In the genomic region with DNA sequence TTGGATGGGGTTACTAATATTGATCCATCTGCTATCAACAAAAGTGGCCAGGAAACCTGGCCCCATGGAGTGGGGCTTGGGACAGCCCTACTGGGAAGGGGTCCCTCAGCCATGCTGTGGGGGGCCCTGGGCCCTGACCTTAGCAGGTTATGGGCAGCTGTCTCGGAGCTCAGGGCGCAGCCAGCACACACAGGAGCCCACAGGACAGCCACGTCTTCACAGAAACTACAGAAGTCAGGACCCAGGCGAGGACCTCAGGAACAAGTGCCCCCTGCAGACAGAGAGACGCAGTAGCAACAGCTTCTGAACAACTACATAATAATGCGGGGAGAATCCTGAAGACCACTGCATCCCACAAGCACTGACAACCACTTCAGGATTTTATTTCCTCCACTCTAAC, we compare ENCODE assay signal across 12 cellular contexts. TPM values are rescaled to one million over a fixed set of nuclear protein-coding genes. Genes with fewer than 3 reads are reported as not detected.
DNase-seq lines count a peak whose midpoint lies in the region; ATAC-seq and TF ChIP-seq lines count a peak whose summit lies in the region.
"Had no signal": no experiment of that assay in that cellular context is flagged by ENCODE, and none has a peak within 500 bp of the region (broad histone marks: within the 10 kb centered on the region; RNA-seq: fewer than 3 reads in every experiment).

No MANE protein-coding gene starts in this region.

- H3K9me3 ChIP-seq in GM23248 (ENCODE audit: low read depth) (no peaks in the 10 kb centered on the region), Panc1 (ENCODE audit: control insufficient read depth, insufficient read depth, low read depth, low read length) (no peaks in the 10 kb centered on the region), mesenchymal stem cell (ENCODE audit: control insufficient read depth, low read length) (no peaks in the 10 kb centered on the region), thyroid gland (no peaks in the 10 kb centered on the region)
- H3K9me3 ChIP-seq: testis had no signal

- no peak overlapping the region for H3K18ac ChIP-seq in mesenchymal stem cell (ENCODE audit: low read depth in 1 of 2, low read length in 2 of 2)

- H4K20me1 ChIP-seq in GM23248 (ENCODE audit: insufficient read depth), result no peaks in the 10 kb centered on the region; the same call in 1 of the 2 replicates

- H3K4me2 ChIP-seq in GM23248 (ENCODE audit: unreplicated experiment) (no peak overlapping the region), mesenchymal stem cell (ENCODE audit: low read length, poor library complexity, severe bottlenecking) (no peak overlapping the region)

- no TSS peak for BruUV-seq in Panc1 (replicated peaks; lab: Mats Ljungman, UMichigan)

- H3K4me3 ChIP-seq in GM23248 (no peak overlapping the region), Panc1 (ENCODE audit: low read depth in 2 of 2, low read length in 2 of 2) (no peak overlapping the region), mesenchymal stem cell (ENCODE audit: insufficient read depth in 1 of 2, low read depth in 1 of 2, low read length in 2 of 2) (no peak overlapping the region), thyroid gland (replicated peaks in 1 of 3) (no peak overlapping the region)
- H3K4me3 ChIP-seq: testis had no signal

- H3F3A ChIP-seq in GM23248 (ENCODE audit: insufficient read depth), result peaks cover 19% of the 10 kb centered on the region

- H4K91ac ChIP-seq in mesenchymal stem cell (ENCODE audit: low read length), result no peak overlapping the region

- H2AFZ ChIP-seq in GM23248 (no peak overlapping the region), mesenchymal stem cell (ENCODE audit: low read depth, low read length) (no peak overlapping the region)
- H2AFZ ChIP-seq: parathyroid adenoma had no signal

- ATAC-seq in Panc1 (peak; percentile 53; the same call in 1 of the 2 replicates), HG03378 (IDR thresholded peaks at IDR 0.05; ENCODE audit: unreplicated experiment) (no peak)

- no peak overlapping the region for H3K23ac ChIP-seq in mesenchymal stem cell (ENCODE audit: low read length in 2 of 2)

- CTCF ChIA-PET in Panc1 (lab: Charles Lee), result interaction anchor here (0.5 kb wide), 1 partner anchor 70 kb away, joined by 3 read pairs; no protein-coding TSS in a partner anchor

- POLR2A ChIA-PET in Panc1 (lab: Charles Lee), result no interaction called here

- no peaks in the 10 kb centered on the region for H3K4me1 ChIP-seq in GM23248 (ENCODE audit: insufficient read depth)
- H3K4me1 ChIP-seq in Panc1 (ENCODE audit: control insufficient read depth, insufficient read depth, low read length), result no peaks in the 10 kb centered on the region
- H3K4me1 ChIP-seq in mesenchymal stem cell (ENCODE audit: control insufficient read depth, insufficient read depth, low read depth, low read length), result no peaks in the 10 kb centered on the region
- H3K4me1 ChIP-seq in thyroid gland, result peaks cover 0 to 3% of the 10 kb centered on the region in 2 donors
- H3K4me1 ChIP-seq: parathyroid adenoma, testis had no signal

- H3K27me3 ChIP-seq in GM23248 (replicated peaks; ENCODE audit: insufficient read depth) (no peaks in the 10 kb centered on the region), Panc1 (ENCODE audit: control insufficient read depth, insufficient read depth, low read length) (no peaks in the 10 kb centered on the region), mesenchymal stem cell (ENCODE audit: control insufficient read depth in 1 of 2, insufficient read depth in 1 of 2, low read length in 2 of 2) (no peaks in the 10 kb centered on the region), thyroid gland (no peaks in the 10 kb centered on the region)
- H3K27me3 ChIP-seq: testis had no signal

- H2BK5ac ChIP-seq in mesenchymal stem cell (ENCODE audit: low read depth, low read length, poor library complexity, severe bottlenecking), result no peak overlapping the region

- H3K27ac ChIP-seq in GM23248 (no peak overlapping the region), Panc1 (ENCODE audit: low read length) (no peak overlapping the region), mesenchymal stem cell (ENCODE audit: low read length, poor library complexity, severe bottlenecking) (no peak overlapping the region), thyroid gland (no peak overlapping the region)
- H3K27ac ChIP-seq: parathyroid adenoma, testis had no signal

- H3K36me3 ChIP-seq in GM23248 (ENCODE audit: low read depth) (peaks cover 21% of the 10 kb centered on the region; the same call in 1 of the 2 replicates), Panc1 (ENCODE audit: control insufficient read depth, insufficient read depth, low read length) (peaks cover 12% of the 10 kb centered on the region), mesenchymal stem cell (ENCODE audit: control insufficient read depth in 1 of 2, insufficient read depth in 2 of 2, low read depth in 1 of 2, low read length in 2 of 2) (peaks cover 76 to 91% of the 10 kb centered on the region in 2 experiments), thyroid gland (peaks cover 54 to 59% of the 10 kb centered on the region in 2 donors)

- no peak overlapping the region for H2BK120ac ChIP-seq in mesenchymal stem cell (ENCODE audit: low read depth, low read length)

- no peak overlapping the region for H3K14ac ChIP-seq in mesenchymal stem cell (ENCODE audit: low read length in 2 of 2)

- H3K9me2 ChIP-seq in GM23248 (ENCODE audit: insufficient read depth), result no peaks in the 10 kb centered on the region

- H3K79me1 ChIP-seq in mesenchymal stem cell (replicated peaks; ENCODE audit: low read length, poor library complexity, severe bottlenecking), result peaks cover 59% of the 10 kb centered on the region

- WGBS in GM23248 (ENCODE audit: low coverage in 1 of 2, low lambda C conversion rate in 2 of 2, missing lambda C conversion rate in 2 of 2), 2 experiments, result 77 to 86% methylated on average over 6 of the region's 6 CpGs
- 88% methylated on average over 5 of the region's 6 CpGs for WGBS in mesenchymal stem cell
- 87 to 89% methylated on average over 6 of the region's 6 CpGs for WGBS in thyroid gland, 2 donors

- H2BK12ac ChIP-seq in mesenchymal stem cell (ENCODE audit: low read length in 2 of 2), result no peak overlapping the region

- DNase-seq in GM23248 (peak; percentile 23), Panc1 (ENCODE audit: low read depth, low spot score) (no peak), mesenchymal stem cell (no peak), thyroid gland (no peak), T1000 (lab: John Stamatoyannopoulos, UW) (no peak)
- DNase-seq: activated T-cell treated with anti-CD3 and anti-CD28 coated beads, Interleukin-2, amount 50 U/mL, for 4 hours; left ventricle myocardium superior; stimulated activated CD4-positive, alpha-beta T cell treated with anti-CD3 and anti-CD28 coated beads, Interleukin-4, amount 100 ng/mL, for 24 hours; testis had no signal

- no peak overlapping the region for H2AK5ac ChIP-seq in mesenchymal stem cell (ENCODE audit: low read length, severe bottlenecking)

- TF ChIP-seq POLR2A in thyroid gland (IDR thresholded peaks at IDR 0.05), result no peak

- no peak; the same call in 1 of the 2 replicates for TF ChIP-seq CTCF in Panc1 (IDR thresholded peaks at IDR 0.05)
- TF ChIP-seq CTCF in thyroid gland (IDR thresholded peaks at IDR 0.05), result no peak

- peaks cover 60% of the 10 kb centered on the region for H3K79me2 ChIP-seq in GM23248 (ENCODE audit: insufficient read depth)
- H3K79me2 ChIP-seq: parathyroid adenoma had no signal

- intact Hi-C loops in Panc1 (cut with micrococcal nuclease; ENCODE audit: unreplicated experiment) (no loop called here), thyroid gland (cut with DNase I) (loop anchor here (5.0 kb wide), 1 partner anchor 40 kb away; the partner anchor contains the start of gene WNT1)

- no peak overlapping the region for H3K4ac ChIP-seq in mesenchymal stem cell (ENCODE audit: low read depth in 1 of 2, low read length in 2 of 2)

- peak overlapping the region; percentile 20 for H4K8ac ChIP-seq in mesenchymal stem cell (ENCODE audit: low read length)

- no peak overlapping the region for H2BK15ac ChIP-seq in mesenchymal stem cell (ENCODE audit: low read depth, poor library complexity, severe bottlenecking)

- no peak overlapping the region for H3K9ac ChIP-seq in GM23248
- H3K9ac ChIP-seq in mesenchymal stem cell (ENCODE audit: low read length), result no peak overlapping the region
- H3K9ac ChIP-seq: parathyroid adenoma had no signal

- in situ Hi-C loops in GM23248 (cut with MboI) (no loop called here), Panc1 (cut with HindIII; ENCODE audit: low pct_unique_long_range_greater_than_20kb, low sequenced_read_pairs) (no loop called here)

RNA-seq across cellular contexts. Expression of gene FKBP11, which starts 11.9 kb away (rescaled TPM):
- 17.4 and 28.1 TPM in 2 replicates for total RNA-seq in GM23248 (2014; rRNA removed; shearing (Covaris generic))
- polyA plus RNA-seq in GM23248 (2016; fragmentation: Nextera tagmentation; extraction: Ambion mirVana), result 158 and 159 TPM in 2 replicates
- total RNA-seq in Panc1 (2021; ENCODE audit: unreplicated experiment) (21.1 TPM), thyroid gland (10 to 100 TPM in 3 of 4 donors, 1 to 10 TPM in 1; 9.0 to 20.1 (median 16.5) TPM)
- polyA plus RNA-seq in Panc1 (2012; ENCODE audit: insufficient read length), result 12.8 TPM
- polyA plus RNA-seq in mesenchymal stem cell (2013, experiment 1 of 2), result 131 TPM
- 138 TPM for polyA plus RNA-seq in mesenchymal stem cell (2013, experiment 2 of 2)

RNA-seq across cellular contexts. Expression of gene ARF3, which starts 20.1 kb away (rescaled TPM):
- total RNA-seq in GM23248 (2014; rRNA removed; shearing (Covaris generic)), result 55.3 and 87.7 TPM in 2 replicates
- 65.0 and 71.7 TPM in 2 replicates for polyA plus RNA-seq in GM23248 (2016; fragmentation: Nextera tagmentation; extraction: Ambion mirVana)
- total RNA-seq in Panc1 (2021; ENCODE audit: unreplicated experiment) (224 TPM), thyroid gland (100 to 1,000 TPM in 3 of 4 donors, 10 to 100 TPM in 1; 92.7 to 177 (median 136) TPM)
- polyA plus RNA-seq in Panc1 (2012; ENCODE audit: insufficient read length), result 210 TPM
- polyA plus RNA-seq in mesenchymal stem cell (2013, experiment 1 of 2), result 112 TPM
- 114 TPM for polyA plus RNA-seq in mesenchymal stem cell (2013, experiment 2 of 2)

RNA-seq across cellular contexts. Expression of gene WNT10B, which starts 34.4 kb away (rescaled TPM):
- 0.32 TPM in 1 of 2 replicates, not detected in the other for total RNA-seq in GM23248 (2014; rRNA removed; shearing (Covaris generic))
- 0.29 and 0.61 TPM in 2 replicates for polyA plus RNA-seq in GM23248 (2016; fragmentation: Nextera tagmentation; extraction: Ambion mirVana)
- total RNA-seq in Panc1 (2021; ENCODE audit: unreplicated experiment) (2.3 TPM), thyroid gland (1 to 10 TPM in 1 of 4 donors, under 1 TPM in 2, not detected in 1; 0.54 to 1.7 (median 0.59) TPM)
- 3.1 TPM for polyA plus RNA-seq in Panc1 (2012; ENCODE audit: insufficient read length)
- polyA plus RNA-seq in mesenchymal stem cell (2013, experiment 1 of 2), result 0.11 TPM
- polyA plus RNA-seq in mesenchymal stem cell (2013, experiment 2 of 2), result 0.04 TPM

RNA-seq across cellular contexts. Expression of gene WNT1, which starts 41.0 kb away (rescaled TPM):
- total RNA-seq in GM23248 (2014; rRNA removed; shearing (Covaris generic)), result not detected in 2 replicates
- not detected in 2 replicates for polyA plus RNA-seq in GM23248 (2016; fragmentation: Nextera tagmentation; extraction: Ambion mirVana)
- not detected for total RNA-seq in Panc1 (2021; ENCODE audit: unreplicated experiment)
- not detected for polyA plus RNA-seq in Panc1 (2012; ENCODE audit: insufficient read length)
- polyA plus RNA-seq in mesenchymal stem cell (2013, experiment 1 of 2), result not detected
- not detected for polyA plus RNA-seq in mesenchymal stem cell (2013, experiment 2 of 2)
- not detected for total RNA-seq in thyroid gland
- total RNA-seq: activated T-cell treated with anti-CD3 and anti-CD28 coated beads, Interleukin-2, amount 50 U/mL, for 4 hours; left ventricle myocardium superior; M059J had no signal
